Comparison of ENCODE assay signal across 9 cellular contexts in genomic region chr11:7019500-7020182, GRCh38. TPM values are rescaled to one million over a fixed set of nuclear protein-coding genes. Genes with fewer than 3 reads are reported as not detected.
DNase-seq lines count a peak whose midpoint lies in the region; ATAC-seq, FAIRE-seq and TF ChIP-seq lines count a peak whose summit lies in the region.
"Had no signal": no experiment of that assay in that cellular context is flagged by ENCODE, and none has a peak within 500 bp of the region (broad histone marks: within the 10 kb centered on the region; RNA-seq: fewer than 3 reads in every experiment).

No MANE protein-coding gene starts in this region.

- H4K20me1 ChIP-seq in K562 (replicated peaks; ENCODE audit: control insufficient read depth, insufficient read depth, low read length) = no peaks in the 10 kb centered on the region

- no peaks in the 10 kb centered on the region for H3K9me3 ChIP-seq in K562 (replicated peaks; ENCODE audit: control insufficient read depth, insufficient read depth, low read depth, low read length)

- POLR2A ChIA-PET in K562 (lab: Yijun Ruan, JAX) = interaction anchor here (1.7 kb wide), 1 partner anchor 9 kb away, joined by 4 read pairs; no protein-coding TSS in a partner anchor

- no peak for TF ChIP-seq CTCF in K562 (IDR thresholded peaks at IDR 0.05 in 2 of 3, conservative IDR thresholded peaks at IDR 0.05 in 1 of 3; ENCODE audit: insufficient read depth in 2 of 3, low read depth in 1 of 3, low read length in 3 of 3)

- H3K36me3 ChIP-seq in K562 (ENCODE audit: control insufficient read depth, insufficient read depth, low read length) = no peaks in the 10 kb centered on the region

- in situ Hi-C loops in K562 (cut with MboI) = no loop called here

- intact Hi-C loops in K562 (cut with micrococcal nuclease) = no loop called here

- CTCF ChIA-PET in K562 (lab: Yijun Ruan, JAX; ENCODE audit: low intra/inter-chr PET ratio) = no interaction called here

- DNase-seq in ELR (ENCODE audit: low read depth) = peak; percentile 55
- no peak for DNase-seq in K562 (ENCODE audit: extremely low read depth in 1 of 4, low spot score in 3 of 4)
- peak; percentile 44 for DNase-seq in iPS-NIHi11 (ENCODE audit: low spot score)
- no peak for DNase-seq in stimulated activated naive CD8-positive, alpha-beta T cell treated with anti-CD3 and anti-CD28 coated beads, Interleukin-15, amount 100 ng/mL, for 72 hours
- DNase-seq in SW480 (ENCODE audit: low spot score) = no peak
- DNase-seq in DMS 273 treated with DMSO at 0.1 percent for 48 hours (lab: John Stamatoyannopoulos, UW) = no peak

- WGBS in K562 (ENCODE audit: insufficient coverage, low coverage, missing lambda C conversion rate) = 69% methylated on average over 23 of the region's 26 CpGs

- H3K79me2 ChIP-seq in K562 (ENCODE audit: control insufficient read depth, insufficient read depth, low read length) = no peaks in the 10 kb centered on the region

- H3K27ac Mint-ChIP-seq in stimulated activated naive CD8-positive, alpha-beta T cell treated with anti-CD3 and anti-CD28 coated beads, Interleukin-15, amount 100 ng/mL, for 72 hours = no peak overlapping the region

- H3K4me1 Mint-ChIP-seq in stimulated activated naive CD8-positive, alpha-beta T cell treated with anti-CD3 and anti-CD28 coated beads, Interleukin-15, amount 100 ng/mL, for 72 hours = peaks cover 6% of the 10 kb centered on the region

- H3K9me3 Mint-ChIP-seq in stimulated activated naive CD8-positive, alpha-beta T cell treated with anti-CD3 and anti-CD28 coated beads, Interleukin-15, amount 100 ng/mL, for 72 hours = no peaks in the 10 kb centered on the region

- H3K9me1 ChIP-seq in K562 (ENCODE audit: control insufficient read depth, insufficient read depth, low read length) = no peaks in the 10 kb centered on the region

- H3K9ac ChIP-seq in K562 (ENCODE audit: insufficient read depth in 1 of 2, low read depth in 2 of 2, low read length in 2 of 2) = peak overlapping the region in 1 of 2 experiments; percentile 39; a peak in 1 of 4 replicates

- H2AFZ ChIP-seq in K562 (ENCODE audit: low read depth, low read length) = peak overlapping the region; percentile 79

- peak overlapping the region; percentile 69 for H3K4me2 ChIP-seq in K562 (ENCODE audit: insufficient read depth, low read length)

- no peak for FAIRE-seq in K562 (lab: Jason Lieb, UNC)

- peak overlapping the region; percentile 44 to 72 for H3K4me3 Mint-ChIP-seq in stimulated activated naive CD8-positive, alpha-beta T cell treated with anti-CD3 and anti-CD28 coated beads, Interleukin-15, amount 100 ng/mL, for 72 hours

- peaks cover 0 to 11% of the 10 kb centered on the region in 2 experiments; a peak in 3 of 5 replicates for H3K4me1 ChIP-seq in K562 (replicated peaks in 1 of 2; ENCODE audit: control insufficient read depth in 2 of 2, insufficient read depth in 2 of 2, low read length in 2 of 2)

- ATAC-seq in HG02973 (IDR thresholded peaks at IDR 0.05; ENCODE audit: unreplicated experiment) (peak; percentile 31), K562 (peak; percentile 32), GM21423 (IDR thresholded peaks at IDR 0.05; ENCODE audit: unreplicated experiment) (no peak)
- peak; percentile 64 for ATAC-seq in stimulated activated naive CD8-positive, alpha-beta T cell treated with anti-CD3 and anti-CD28 coated beads, Interleukin-15, amount 100 ng/mL, for 72 hours

- H3K27me3 ChIP-seq in K562 (ENCODE audit: control insufficient read depth in 2 of 2, insufficient read depth in 2 of 2, low read length in 2 of 2) = no peaks in the 10 kb centered on the region

- TF ChIP-seq POLR2A in K562 (conservative IDR thresholded peaks at IDR 0.05) = no peak

- no TSS peak for BruUV-seq in K562 (replicated peaks; lab: Mats Ljungman, UMichigan)

- no peak overlapping the region for H3K27ac ChIP-seq in K562 (ENCODE audit: extremely low read depth, low read depth, low read length)

- peaks cover 44% of the 10 kb centered on the region for H3K27me3 Mint-ChIP-seq in stimulated activated naive CD8-positive, alpha-beta T cell treated with anti-CD3 and anti-CD28 coated beads, Interleukin-15, amount 100 ng/mL, for 72 hours

- no peak for TF ChIP-seq RAD21 in K562 (CRISPR knock-in tag; conservative IDR thresholded peaks at IDR 0.05 in 1 of 2, IDR thresholded peaks at IDR 0.05 in 1 of 2)

- H3K4me3 ChIP-seq in K562 = peak overlapping the region; percentile 9

- no peak for TF ChIP-seq EP300 in K562 (IDR thresholded peaks at IDR 0.05; ENCODE audit: low read length)

TF ChIP-seq in K562, 482 proteins besides CTCF, POLR2A, EP300 and RAD21:
- TF ChIP-seq LCOR (CRISPR knock-in tag; IDR thresholded peaks at IDR 0.05) (no peak), RBM25 (IDR thresholded peaks at IDR 0.05; ENCODE audit: low read depth, low read length, severe bottlenecking) (peak; percentile 72), BCOR (IDR thresholded peaks at IDR 0.05) (peak; percentile 41; the same call in 1 of the 2 replicates)
- TF ChIP-seq, protein P1, sequence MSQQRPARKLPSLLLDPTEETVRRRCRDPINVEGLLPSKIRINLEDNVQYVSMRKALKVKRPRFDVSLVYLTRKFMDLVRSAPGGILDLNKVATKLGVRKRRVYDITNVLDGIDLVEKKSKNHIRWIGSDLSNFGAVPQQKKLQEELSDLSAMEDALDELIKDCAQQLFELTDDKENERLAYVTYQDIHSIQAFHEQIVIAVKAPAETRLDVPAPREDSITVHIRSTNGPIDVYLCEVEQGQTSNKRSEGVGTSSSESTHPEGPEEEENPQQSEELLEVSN (IDR thresholded peaks at IDR 0.05; ENCODE audit: borderline replicate concordance in 1 of 2, extremely low read depth in 1 of 2, insufficient read depth in 1 of 2, insufficient read length in 1 of 2, low read depth in 1 of 2, low read length in 1 of 2, poor library complexity in 1 of 2, severe bottlenecking in 1 of 2) = no peak

RNA-seq across cellular contexts. Expression of gene ZNF214, which starts 0.5 kb away (rescaled TPM):
- not detected in 2 replicates for total RNA-seq in K562 (2011; cell fraction: chromatin; rRNA removed; ENCODE audit: low replicate concordance)
- 0.17 TPM in 1 of 2 replicates, not detected in the other for total RNA-seq in K562 (2011; cell fraction: nucleolus; rRNA removed)
- total RNA-seq in K562 (2011; cell fraction: nucleoplasm; rRNA removed) = not detected in 2 replicates
- total RNA-seq in K562 (2014; rRNA removed) = 0.08 and 0.41 TPM in 2 replicates
- 0.36 and 0.38 TPM in 2 replicates for total RNA-seq in K562 (2014; rRNA removed; fragmentation: Illumina TruSeq; extraction: Trizol)
- 0.15 and 0.36 TPM in 2 replicates for total RNA-seq in K562 (2015; rRNA removed; fragmentation: Illumina TruSeq; extraction: Trizol)
- total RNA-seq in K562 (2021) = 0.29 TPM in 2 replicates
- 0.11 and 0.24 TPM in 2 replicates for polyA plus RNA-seq in K562 (2011; rRNA removed)
- not detected in 2 replicates for polyA plus RNA-seq in K562 (2011; cell fraction: cytosol; rRNA removed)
- polyA plus RNA-seq in K562 (2011; cell fraction: nucleus; rRNA removed) = 0.10 TPM in 1 of 2 replicates, not detected in the other
- 0.22 and 0.78 TPM in 2 replicates for polyA plus RNA-seq in K562 (2012)
- 0.30 and 0.40 TPM in 2 replicates for polyA plus RNA-seq in K562 (2014; fragmentation: Illumina TruSeq; extraction: Trizol)
- polyA plus RNA-seq in K562 (2014; fragmentation: Nextera tagmentation; extraction: Ambion mirVana) = under 1 TPM; 0.06 to 0.11 TPM
- not detected in 2 replicates for polyA plus RNA-seq in K562 (2014; rRNA removed)
- 0.30 TPM in 1 of 2 replicates, not detected in the other for polyA minus RNA-seq in K562 (2011; rRNA and poly(A)+ RNA removed)
- not detected in 2 replicates for polyA minus RNA-seq in K562 (2011; cell fraction: cytosol; rRNA and poly(A)+ RNA removed)
- polyA minus RNA-seq in K562 (2011; cell fraction: nucleus; rRNA and poly(A)+ RNA removed) = 0.13 and 0.44 TPM in 2 replicates

RNA-seq across cellular contexts. Expression of gene NLRP14, which starts 0.6 kb away (rescaled TPM):
- total RNA-seq in K562 (2011; cell fraction: chromatin; rRNA removed; ENCODE audit: low replicate concordance) = 1.2 and 3.7 TPM in 2 replicates
- total RNA-seq in K562 (2011; cell fraction: nucleolus; rRNA removed) = 0.67 and 0.79 TPM in 2 replicates
- total RNA-seq in K562 (2011; cell fraction: nucleoplasm; rRNA removed) = 0.84 and 1.0 TPM in 2 replicates
- total RNA-seq in K562 (2014; rRNA removed) = 0.41 and 0.45 TPM in 2 replicates
- 1.2 TPM in 2 replicates for total RNA-seq in K562 (2014; rRNA removed; fragmentation: Illumina TruSeq; extraction: Trizol)
- 0.98 and 1.1 TPM in 2 replicates for total RNA-seq in K562 (2015; rRNA removed; fragmentation: Illumina TruSeq; extraction: Trizol)
- total RNA-seq in K562 (2021) = 0.65 and 0.73 TPM in 2 replicates
- polyA plus RNA-seq in K562 (2011; rRNA removed) = 0.50 and 0.54 TPM in 2 replicates
- 0.07 and 0.25 TPM in 2 replicates for polyA plus RNA-seq in K562 (2011; cell fraction: cytosol; rRNA removed)
- 0.77 and 1.2 TPM in 2 replicates for polyA plus RNA-seq in K562 (2011; cell fraction: nucleus; rRNA removed)
- polyA plus RNA-seq in K562 (2012) = 0.18 TPM in 2 replicates
- polyA plus RNA-seq in K562 (2014; fragmentation: Illumina TruSeq; extraction: Trizol) = 0.46 and 0.48 TPM in 2 replicates
- under 1 TPM; 0.27 to 0.36 TPM for polyA plus RNA-seq in K562 (2014; fragmentation: Nextera tagmentation; extraction: Ambion mirVana)
- 0.57 and 0.58 TPM in 2 replicates for polyA plus RNA-seq in K562 (2014; rRNA removed)
- 1.8 and 4.2 TPM in 2 replicates for polyA minus RNA-seq in K562 (2011; rRNA and poly(A)+ RNA removed)
- polyA minus RNA-seq in K562 (2011; cell fraction: cytosol; rRNA and poly(A)+ RNA removed) = 0.48 TPM in 1 of 2 replicates, not detected in the other
- 2.3 and 6.3 TPM in 2 replicates for polyA minus RNA-seq in K562 (2011; cell fraction: nucleus; rRNA and poly(A)+ RNA removed)
- total RNA-seq: myocyte had no signal

Comparison
In these comparisons a context has a peak if more than half of its experiments do, and no peak if none do; other contexts are left out.
1. DNase-seq: peak in ELR (single experiment) and iPS-NIHi11 (single experiment); none in K562 (0 of 4), stimulated activated naive CD8-positive, alpha-beta T cell treated with anti-CD3 and anti-CD28 coated beads, Interleukin-15, amount 100 ng/mL, for 72 hours (0 of 2), SW480 (single experiment) and DMS 273 treated with DMSO at 0.1 percent for 48 hours (single experiment).